13 cellular contexts compared by ENCODE assay signal in the genomic region with DNA sequence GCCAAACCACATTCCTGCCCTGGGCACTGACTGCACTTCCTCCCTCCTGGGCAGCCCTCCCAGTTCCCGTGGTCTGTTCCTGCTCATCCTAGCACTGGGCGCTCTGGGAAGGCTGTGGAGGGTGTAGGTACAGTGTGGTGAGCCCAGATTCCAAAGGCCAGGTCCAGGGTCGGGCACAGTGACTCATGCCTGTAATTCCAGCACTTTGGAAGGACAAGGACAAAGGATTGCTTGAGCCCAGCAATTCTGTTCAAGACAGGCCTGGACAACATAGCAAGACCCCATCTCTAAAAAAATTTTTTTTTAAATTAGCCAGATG. TPM values are rescaled to one million over a fixed set of nuclear protein-coding genes. Genes with fewer than 3 reads are reported as not detected.
DNase-seq lines count a peak whose midpoint lies in the region; ATAC-seq and TF ChIP-seq lines count a peak whose summit lies in the region.
"Had no signal": no experiment of that assay in that cellular context is flagged by ENCODE, and none has a peak within 500 bp of the region (broad histone marks: within the 10 kb centered on the region; RNA-seq: fewer than 3 reads in every experiment).

No MANE protein-coding gene starts in this region.

- intact Hi-C loops in mammary epithelial cell (cut with micrococcal nuclease), result loop anchor here (2.0 kb wide), 2 partner anchors 31 to 61 kb away; a partner anchor contains a TSS
- intact Hi-C loops in mucosa of descending colon (cut with DNase I, micrococcal nuclease), result no loop called here
- intact Hi-C loops in testis (cut with DNase I; ENCODE audit: low total_unique reads), result no loop called here

- H2AFZ ChIP-seq in mammary epithelial cell (ENCODE audit: low read depth, low read length), result no peak overlapping the region

- peaks cover 74% of the 10 kb centered on the region for H3K79me2 ChIP-seq in mammary epithelial cell (ENCODE audit: insufficient read depth, low read length)

- H3K4me2 ChIP-seq in mammary epithelial cell (ENCODE audit: insufficient read depth, low read depth, low read length), result peak overlapping the region; percentile 38

- TF ChIP-seq POLR2A in testis (IDR thresholded peaks at IDR 0.05), result no peak

- H3K27ac ChIP-seq in mammary epithelial cell (ENCODE audit: insufficient read depth, low read depth, low read length) (no peak overlapping the region), testis (no peak overlapping the region)
- H3K27ac ChIP-seq: coronary artery had no signal

- no peaks in the 10 kb centered on the region for H3K9me3 ChIP-seq in mammary epithelial cell (replicated peaks; ENCODE audit: insufficient read depth, low read length)
- no peaks in the 10 kb centered on the region for H3K9me3 ChIP-seq in mucosa of descending colon
- no peaks in the 10 kb centered on the region for H3K9me3 ChIP-seq in testis

- H3K4me3 ChIP-seq in mammary epithelial cell (replicated peaks in 1 of 3; ENCODE audit: insufficient read depth in 1 of 3, low read depth in 2 of 3, low read length in 3 of 3), result no peak overlapping the region
- no peak overlapping the region for H3K4me3 ChIP-seq in mucosa of descending colon
- H3K4me3 ChIP-seq in testis, result no peak overlapping the region
- H3K4me3 ChIP-seq: coronary artery had no signal

- no peak for TF ChIP-seq CTCF in mammary epithelial cell (conservative IDR thresholded peaks at IDR 0.05 in 1 of 2, IDR thresholded peaks at IDR 0.05 in 1 of 2; ENCODE audit: extremely low read depth in 1 of 2, insufficient read depth in 1 of 2, low read depth in 1 of 2, low read length in 2 of 2)
- TF ChIP-seq CTCF in mucosa of descending colon (IDR thresholded peaks at IDR 0.05), result no peak
- TF ChIP-seq CTCF in testis (IDR thresholded peaks at IDR 0.05), result no peak

- 0% methylated on average over 3 of the region's 3 CpGs for WGBS in mammary epithelial cell (ENCODE audit: low coverage, missing lambda C conversion rate)
- 98 to 100% methylated on average over 2 to 3 of the region's 3 CpGs for WGBS in testis, 2 donors

- DNase-seq in EL, result peak; percentile 49
- peak; percentile 96 for DNase-seq in M059J (ENCODE audit: low read depth)
- DNase-seq in mammary epithelial cell, result peak; percentile 86
- DNase-seq in mucosa of descending colon, result peak in 2 of 3 donors; percentile 30 to 62
- no peak for DNase-seq in testis
- no peak for DNase-seq in cerebellar nuclear complex (lab: John Stamatoyannopoulos, UW)
- DNase-seq in COLO668 (lab: John Stamatoyannopoulos, UW; ENCODE audit: unreplicated experiment), result no peak
- no peak for DNase-seq in activated CD4-positive, CD25-positive, alpha-beta regulatory T cell treated with anti-CD3 and anti-CD28 coated beads, Interleukin-2, amount 50 U/mL, for 72 hours
- DNase-seq: activated B cell treated with CpG ODN at 0.5 μM for 24 hours, Kasumi-1, midbrain, NCI-H2081 treated with DMSO at 0.1 percent for 48 hours had no signal

- in situ Hi-C loops in mammary epithelial cell (cut with MboI; ENCODE audit: low sequenced_read_pairs in 2 of 2), result no loop called here

- dilution Hi-C loops in mammary epithelial cell (cut with HindIII; ENCODE audit: low sequenced_read_pairs), result no loop called here

- H3K36me3 ChIP-seq in mammary epithelial cell (ENCODE audit: insufficient read depth, low read length), result peaks cover 14% of the 10 kb centered on the region
- no peaks in the 10 kb centered on the region for H3K36me3 ChIP-seq in mucosa of descending colon (ENCODE audit: low read depth)
- H3K36me3 ChIP-seq in testis (ENCODE audit: low read depth, missing control alignments), result no peaks in the 10 kb centered on the region

- no peaks in the 10 kb centered on the region for H4K20me1 ChIP-seq in mammary epithelial cell (ENCODE audit: insufficient read depth, low read length)

- H3K27me3 ChIP-seq in mammary epithelial cell (ENCODE audit: insufficient read depth, low read length), result no peaks in the 10 kb centered on the region
- H3K27me3 ChIP-seq in testis, result no peaks in the 10 kb centered on the region

- peaks cover 71% of the 10 kb centered on the region for H3K4me1 ChIP-seq in mammary epithelial cell (ENCODE audit: insufficient read depth, low read length)
- peaks cover 7% of the 10 kb centered on the region for H3K4me1 ChIP-seq in mucosa of descending colon (ENCODE audit: low read depth)
- H3K4me1 ChIP-seq in testis, result peaks cover 3% of the 10 kb centered on the region

- CTCF ChIA-PET in mammary epithelial cell (lab: Charles Lee; ENCODE audit: low non-redundant PET), result interaction anchor here (0.6 kb wide), 1 partner anchor 11 kb away, joined by 4 read pairs; no protein-coding TSS in a partner anchor

- ATAC-seq in mucosa of descending colon, result peak; percentile 82

- no TSS peak for BruUV-seq in mammary epithelial cell (replicated peaks; lab: Mats Ljungman, UMichigan)

- no peak overlapping the region for H3K9ac ChIP-seq in mammary epithelial cell (ENCODE audit: insufficient read depth, low read length)

RNA-seq across cellular contexts. Expression of a gene that starts 30.6 kb away (rescaled TPM):
- 3.0 and 4.2 TPM in 2 replicates for total RNA-seq in M059J (2014; rRNA removed; shearing (Covaris generic))
- total RNA-seq in mammary epithelial cell (100 to 1,000 TPM in 1 of 2 donors, 10 to 100 TPM in 1; 19.7 to 121 TPM), mucosa of descending colon (1 to 10 TPM in 2 of 3 donors, under 1 TPM in 1; 0.73 to 1.3 (median 1.0) TPM), testis (1 to 10 TPM; 3.8 to 6.0 TPM)
- polyA plus RNA-seq in mammary epithelial cell (81.5 TPM), testis (ENCODE audit: insufficient read depth, low read depth, low replicate concordance) (4.3 TPM)
- 37.0 TPM for polyA minus RNA-seq in mammary epithelial cell

RNA-seq across cellular contexts. Expression of a gene that starts 31.5 kb away (rescaled TPM):
- 27.0 and 32.5 TPM in 2 replicates for total RNA-seq in M059J (2014; rRNA removed; shearing (Covaris generic))
- total RNA-seq in mammary epithelial cell, result 10 to 100 TPM in 1 of 2 donors, 1 to 10 TPM in 1; 1.5 to 32.5 TPM
- 23.2 TPM for polyA plus RNA-seq in mammary epithelial cell
- 8.8 TPM for polyA minus RNA-seq in mammary epithelial cell
- 10 to 100 TPM in 1 of 3 donors, 1 to 10 TPM in 2; 1.2 to 11.8 (median 5.4) TPM for total RNA-seq in mucosa of descending colon
- 10 to 100 TPM in 1 of 2 donors, 1 to 10 TPM in 1; 8.9 to 13.8 TPM for total RNA-seq in testis
- 11.8 TPM for polyA plus RNA-seq in testis (ENCODE audit: insufficient read depth, low read depth, low replicate concordance)

Comparison
In these comparisons a context has a peak if more than half of its experiments do, and no peak if none do; other contexts are left out.
1. DNase-seq: peak in EL (single experiment), M059J (single experiment), mammary epithelial cell (single experiment) and mucosa of descending colon (2 of 3); none in testis (single experiment), cerebellar nuclear complex (0 of 2), COLO668 (single experiment) and activated CD4-positive, CD25-positive, alpha-beta regulatory T cell treated with anti-CD3 and anti-CD28 coated beads, Interleukin-2, amount 50 U/mL, for 72 hours (single experiment).